3 cellular contexts compared by ENCODE assay signal in genomic region chr16:55791512-55791911, GRCh38. TPM values are rescaled to one million over a fixed set of nuclear protein-coding genes. Genes with fewer than 3 reads are reported as not detected.
"Had no signal": no experiment of that assay in that cellular context is flagged by ENCODE, and none has a peak within 500 bp of the region (broad histone marks: within the 10 kb centered on the region; RNA-seq: fewer than 3 reads in every experiment).

No MANE protein-coding gene starts in this region.

RNA-seq across cellular contexts. Expression of gene CES1, which starts 41.4 kb away (rescaled TPM):
- total RNA-seq: chondrocyte, dermis microvascular lymphatic vessel endothelial cell, kidney epithelial cell had no signal
